In genomic region chr19:55632463-55632834, GRCh38 we compare ENCODE assay signal across 8 cellular contexts. TPM values are rescaled to one million over a fixed set of nuclear protein-coding genes. Genes with fewer than 3 reads are reported as not detected.
DNase-seq lines count a peak whose midpoint lies in the region; ATAC-seq and TF ChIP-seq lines count a peak whose summit lies in the region.

No MANE protein-coding gene starts in this region.

- TF ChIP-seq CTCF in CD4-positive, alpha-beta T cell (IDR thresholded peaks at IDR 0.05): peak; percentile 65
- TF ChIP-seq CTCF in HL-60 (IDR thresholded peaks at IDR 0.05; ENCODE audit: insufficient read depth, low read length): peak; percentile 76
- peak; percentile 87 for TF ChIP-seq CTCF in lower lobe of right lung (IDR thresholded peaks at IDR 0.05)

- H3K27me3 ChIP-seq in CD4-positive, alpha-beta T cell (ENCODE audit: control insufficient read depth, insufficient read depth, low read length): no peaks in the 10 kb centered on the region
- H3K27me3 ChIP-seq in HL-60 (ENCODE audit: insufficient read depth, poor library complexity, severe bottlenecking) (no peaks in the 10 kb centered on the region), lower lobe of right lung (ENCODE audit: low read depth) (no peaks in the 10 kb centered on the region)

- no peaks in the 10 kb centered on the region for H3K9me3 ChIP-seq in CD4-positive, alpha-beta T cell (ENCODE audit: control insufficient read depth, low read length)
- H3K9me3 ChIP-seq in lower lobe of right lung: no peaks in the 10 kb centered on the region

- peaks cover 25% of the 10 kb centered on the region for H3K36me3 Mint-ChIP-seq in CD4-positive, alpha-beta T cell (ENCODE audit: low read depth)

- peak; percentile 43 for ATAC-seq in CD4-positive, alpha-beta T cell (ENCODE audit: poor library complexity)
- ATAC-seq in lower lobe of right lung (peak; percentile 82 to 86), GM21825 (IDR thresholded peaks at IDR 0.05; ENCODE audit: unreplicated experiment) (no peak)

- intact Hi-C loops in CD4-positive, alpha-beta T cell (cut with DNase I, micrococcal nuclease): loop anchor here (1.0 to 10.0 kb wide), 7 partner anchors 8 to 490 kb away; partner anchors contain the start of genes PPP6R1 (in 2 of the 2) and UBE2S (in 1 of the 2)
- intact Hi-C loops in lower lobe of right lung (cut with DNase I): no loop called here

- H3K4me1 ChIP-seq in lower lobe of right lung: peaks cover 47% of the 10 kb centered on the region

- peak overlapping the region; percentile 83 for H3K4me3 Mint-ChIP-seq in CD4-positive, alpha-beta T cell

- H3K4me3 ChIP-seq in HL-60 (replicated peaks; ENCODE audit: insufficient read depth, low read length) (no peak overlapping the region), lower lobe of right lung (no peak overlapping the region)

- H3K4me1 Mint-ChIP-seq in CD4-positive, alpha-beta T cell (ENCODE audit: low read depth): peaks cover 45% of the 10 kb centered on the region

- peak overlapping the region; percentile 55 for H3K27ac Mint-ChIP-seq in CD4-positive, alpha-beta T cell

- CTCF ChIA-PET in CD4-positive, alpha-beta T cell (lab: Charles Lee): interaction anchor here (0.6 to 4.0 kb wide), 17 partner anchors 9 to 177 kb away, joined by 3 to 48 read pairs (median 9); partner anchors contain the start of genes CCDC106, FIZ1, ZNF524 and ZNF579

- no peaks in the 10 kb centered on the region for H3K27me3 Mint-ChIP-seq in CD4-positive, alpha-beta T cell

- H3K9me3 Mint-ChIP-seq in CD4-positive, alpha-beta T cell: no peaks in the 10 kb centered on the region

- peak; percentile 62 to 91 (median 84) for DNase-seq in CD4-positive, alpha-beta T cell
- DNase-seq in HL-60 (ENCODE audit: low read depth in 1 of 2, low spot score in 1 of 2): peak; percentile 93 to 94
- DNase-seq in NCI-H82 (lab: John Stamatoyannopoulos, UW): peak; percentile 97
- DNase-seq in activated CD4-positive, alpha-beta T cell treated with anti-CD3 and anti-CD28 coated beads, Interleukin-2, amount 50 U/mL, for 24 hours (ENCODE audit: low read depth in 1 of 2, low spot score in 1 of 2): peak; percentile 63 to 91
- DNase-seq in dedifferentiated amniotic fluid mesenchymal stem cell (ENCODE audit: extremely low spot score): peak; percentile 96
- peak; percentile 68 for DNase-seq in lower lobe of right lung
- peak; percentile 81 to 92 (median 88) for DNase-seq in stimulated activated CD4-positive, alpha-beta T cell treated with anti-CD3 and anti-CD28 coated beads, TNF-alpha, amount 100 ng/mL, for 48 hours (ENCODE audit: low read depth in 3 of 3)

- H3K27ac ChIP-seq in CD4-positive, alpha-beta T cell (ENCODE audit: low read depth, low read length): no peak overlapping the region
- H3K27ac ChIP-seq in HL-60 (replicated peaks) (no peak overlapping the region), lower lobe of right lung (no peak overlapping the region)

- POLR2A ChIA-PET in CD4-positive, alpha-beta T cell (lab: Charles Lee): interaction anchor here (1.0 to 3.6 kb wide), 14 partner anchors 7 to 379 kb away, joined by 3 to 46 read pairs (median 6); partner anchors contain the start of genes CCDC106, FIZ1, U2AF2 and ZNF524

- no peaks in the 10 kb centered on the region for H3K36me3 ChIP-seq in lower lobe of right lung

RNA-seq across cellular contexts. Expression of gene ZNF784, which starts 8.1 kb away (rescaled TPM):
- 10 to 100 TPM; 11.2 to 11.8 TPM for total RNA-seq in CD4-positive, alpha-beta T cell
- 7.1 TPM for total RNA-seq in lower lobe of right lung

RNA-seq across cellular contexts. Expression of gene ZNF580, which starts 8.4 kb away (rescaled TPM):
- 10 to 100 TPM; 45.2 to 46.6 TPM for total RNA-seq in CD4-positive, alpha-beta T cell
- total RNA-seq in lower lobe of right lung: 35.2 TPM

RNA-seq across cellular contexts. Expression of gene ZNF581, which starts 11.0 kb away (rescaled TPM):
- 10 to 100 TPM; 23.1 to 24.7 TPM for total RNA-seq in CD4-positive, alpha-beta T cell
- 22.7 TPM for total RNA-seq in lower lobe of right lung

RNA-seq across cellular contexts. Expression of gene CCDC106, which starts 15.6 kb away (rescaled TPM):
- 1 to 10 TPM; 1.7 to 1.8 TPM for total RNA-seq in CD4-positive, alpha-beta T cell
- 11.6 TPM for total RNA-seq in lower lobe of right lung

RNA-seq across cellular contexts. Expression of gene U2AF2, which starts 22.4 kb away (rescaled TPM):
- 100 to 1,000 TPM; 209 to 212 TPM for total RNA-seq in CD4-positive, alpha-beta T cell
- 143 TPM for total RNA-seq in lower lobe of right lung
